27 cellular contexts compared by ENCODE assay signal in the genomic region with DNA sequence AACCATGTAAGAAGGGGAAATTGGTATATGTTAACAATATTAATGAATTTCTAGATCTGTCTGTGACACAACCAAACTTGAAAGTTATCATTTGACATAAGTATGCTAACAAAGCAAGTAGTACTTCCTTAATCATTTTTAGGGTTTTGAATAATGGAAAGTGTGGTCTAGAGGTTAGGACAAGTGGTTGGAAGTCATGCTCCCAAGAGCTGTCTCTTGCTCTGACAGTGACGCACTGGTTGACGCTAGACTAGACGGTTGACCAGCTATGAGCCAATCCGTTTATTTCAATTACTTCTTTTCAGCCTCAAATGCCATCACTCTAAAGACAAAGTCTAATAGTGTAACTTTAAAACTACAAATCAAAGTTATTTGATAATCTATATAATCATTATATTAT. TPM values are rescaled to one million over a fixed set of nuclear protein-coding genes. Genes with fewer than 3 reads are reported as not detected.
"Had no signal": no experiment of that assay in that cellular context is flagged by ENCODE, and none has a peak within 500 bp of the region (broad histone marks: within the 10 kb centered on the region; RNA-seq: fewer than 3 reads in every experiment).

No MANE protein-coding gene starts in this region.

- H3K4me3 Mint-ChIP-seq: activated naive CD8-positive, alpha-beta T cell; effector memory CD8-positive, alpha-beta T cell; mesothelial cell of epicardium; naive thymus-derived CD8-positive, alpha-beta T cell; T-helper 1 cell treated with Interleukin-12 subunit alpha and Interleukin-12 subunit beta and Interleukin-4 antibody, amounts not matched to agents 30 μg/mL and 1 μg/mL, for 36 hours had no signal

- H3K9me3 Mint-ChIP-seq: effector memory CD8-positive, alpha-beta T cell; naive thymus-derived CD8-positive, alpha-beta T cell; T-helper 1 cell treated with Interleukin-12 subunit alpha and Interleukin-12 subunit beta and Interleukin-4 antibody, amounts not matched to agents 30 μg/mL and 1 μg/mL, for 36 hours had no signal

- DNase-seq: activated CD4-positive, alpha-beta T cell treated with anti-CD3 and anti-CD28 coated beads for 1 hour; activated gamma-delta T cell treated with Interleukin-2 at 50 U/mL for 16 hours; activated T-cell treated with anti-CD3 and anti-CD28 coated beads, Interleukin-2, amount 50 U/mL, for 1 hour; colonic mucosa; dorsolateral prefrontal cortex; effector memory CD8-positive, alpha-beta T cell; foreskin melanocyte; lower lobe of right lung; naive thymus-derived CD8-positive, alpha-beta T cell; retina; sigmoid colon; stimulated activated CD4-positive, alpha-beta T cell treated with anti-CD3 and anti-CD28 coated beads, Interleukin-15, amount 100 ng/mL, for 24 hours; stimulated activated naive CD4-positive, alpha-beta T cell treated with Interleukin-2 at 50 U/mL for 16 hours; upper lobe of left lung; WERI-Rb-1 had no signal

- ATAC-seq: effector memory CD8-positive, alpha-beta T cell; esophagus mucosa; left lobe of liver; lower lobe of right lung; naive thymus-derived CD8-positive, alpha-beta T cell had no signal

- H3K27me3 Mint-ChIP-seq: activated naive CD8-positive, alpha-beta T cell; effector memory CD8-positive, alpha-beta T cell; progenitor cell of endocrine pancreas had no signal

- FAIRE-seq: bronchial epithelial cell, endothelial cell of umbilical vein had no signal

- H3K27ac ChIP-seq: colonic mucosa, dorsolateral prefrontal cortex, lower lobe of right lung, sigmoid colon, upper lobe of left lung, WERI-Rb-1 had no signal

- H3K9me3 ChIP-seq: colonic mucosa, lower lobe of right lung, sigmoid colon, thoracic aorta, upper lobe of left lung had no signal

- H3K36me3 ChIP-seq: colonic mucosa, lower lobe of right lung, sigmoid colon, thoracic aorta, upper lobe of left lung, WERI-Rb-1 had no signal

- H3K4me2 ChIP-seq: smooth muscle cell had no signal

- H3K4me1 ChIP-seq: colonic mucosa had no signal

- H3K27ac Mint-ChIP-seq: activated naive CD8-positive, alpha-beta T cell; naive thymus-derived CD8-positive, alpha-beta T cell; progenitor cell of endocrine pancreas; T-helper 1 cell treated with Interleukin-12 subunit alpha and Interleukin-12 subunit beta and Interleukin-4 antibody, amounts not matched to agents 30 μg/mL and 1 μg/mL, for 36 hours had no signal

- H3K27me3 ChIP-seq: colonic mucosa, dorsolateral prefrontal cortex, sigmoid colon, upper lobe of left lung had no signal

- H3K4me3 ChIP-seq: colonic mucosa, dorsolateral prefrontal cortex, lower lobe of right lung, sigmoid colon, smooth muscle cell, thoracic aorta, upper lobe of left lung had no signal

RNA-seq across cellular contexts. Expression of a gene that starts 20.7 kb away (rescaled TPM):
- total RNA-seq: bronchial epithelial cell, endothelial cell of umbilical vein, kidney epithelial cell, osteocyte had no signal
- polyA plus RNA-seq: endothelial cell of umbilical vein had no signal
